Comparison of ENCODE assay signal across 10 cellular contexts in genomic region chr20:3340443-3340842, GRCh38.
DNase-seq lines count a peak whose midpoint lies in the region; ATAC-seq and TF ChIP-seq lines count a peak whose summit lies in the region.
"Had no signal": no experiment of that assay in that cellular context is flagged by ENCODE, and none has a peak within 500 bp of the region (broad histone marks: within the 10 kb centered on the region; RNA-seq: fewer than 3 reads in every experiment).

No MANE protein-coding gene starts in this region.

- ATAC-seq in lung (ENCODE audit: insufficient read depth, low FRiP score), result peak; percentile 27
- no peak for ATAC-seq in activated T-cell treated with anti-CD3 and anti-CD28 coated beads, Interleukin-2, amount 50 U/mL, for 4 hours
- ATAC-seq in GM19455 (IDR thresholded peaks at IDR 0.05; ENCODE audit: unreplicated experiment), result no peak
- ATAC-seq: stimulated activated effector memory CD8-positive, alpha-beta T cell treated with anti-CD3 and anti-CD28 coated beads, Interleukin-12 subunit alpha, Interleukin-12 subunit beta, amount 100 ng/mL, for 72 hours had no signal

- DNase-seq in NCI-H446 treated with DMSO at 0.1 percent for 48 hours (lab: John Stamatoyannopoulos, UW), result peak; percentile 75
- peak; percentile 22 for DNase-seq in epidermal melanocyte (ENCODE audit: insufficient read length, low spot score)
- DNase-seq in lung (ENCODE audit: low spot score), result peak; percentile 73
- peak; percentile 32 for DNase-seq in transverse colon
- no peak for DNase-seq in activated T-cell treated with anti-CD3 and anti-CD28 coated beads, Interleukin-2, amount 50 U/mL, for 4 hours
- no peak for DNase-seq in activated naive CD4-positive, alpha-beta T cell treated with anti-CD3 and anti-CD28 coated beads, Interleukin-2, amount 50 U/mL, for 16 hours
- DNase-seq: DMS153, NCI-H2171 treated with DMSO at 0.1 percent for 48 hours had no signal

- no peak for TF ChIP-seq EP300 in transverse colon (IDR thresholded peaks at IDR 0.05; ENCODE audit: low read depth)

- peak overlapping the region; percentile 4 to 80 for H3K27ac ChIP-seq in lung (ENCODE audit: low read depth in 1 of 2, low read length in 1 of 2)
- H3K27ac ChIP-seq in transverse colon, result no peak overlapping the region

- H3K9me3 Mint-ChIP-seq in activated T-cell treated with anti-CD3 and anti-CD28 coated beads, Interleukin-2, amount 50 U/mL, for 4 hours, result no peaks in the 10 kb centered on the region
- H3K9me3 Mint-ChIP-seq: stimulated activated effector memory CD8-positive, alpha-beta T cell treated with anti-CD3 and anti-CD28 coated beads, Interleukin-12 subunit alpha, Interleukin-12 subunit beta, amount 100 ng/mL, for 72 hours had no signal

- no peaks in the 10 kb centered on the region for H3K9me3 ChIP-seq in lung (ENCODE audit: control insufficient read depth in 2 of 2, insufficient read depth in 1 of 2, low read length in 1 of 2)
- no peaks in the 10 kb centered on the region for H3K9me3 ChIP-seq in transverse colon

- no peak for TF ChIP-seq POLR2A in transverse colon (IDR thresholded peaks at IDR 0.05)

- H3K36me3 ChIP-seq in lung (ENCODE audit: control insufficient read depth in 2 of 2, insufficient read depth in 2 of 2, low read length in 2 of 2) (peaks cover 4 to 9% of the 10 kb centered on the region in 2 donors), transverse colon (no peaks in the 10 kb centered on the region)

- H3K4me1 Mint-ChIP-seq in activated T-cell treated with anti-CD3 and anti-CD28 coated beads, Interleukin-2, amount 50 U/mL, for 4 hours (ENCODE audit: low read depth), result no peaks in the 10 kb centered on the region
- H3K4me1 Mint-ChIP-seq: stimulated activated effector memory CD8-positive, alpha-beta T cell treated with anti-CD3 and anti-CD28 coated beads, Interleukin-12 subunit alpha, Interleukin-12 subunit beta, amount 100 ng/mL, for 72 hours had no signal

- H3K27me3 ChIP-seq in lung (ENCODE audit: control insufficient read depth, insufficient read depth) (no peaks in the 10 kb centered on the region), transverse colon (peaks cover 4% of the 10 kb centered on the region)

- WGBS in lung, 2 donors, result 40 to 50% methylated on average over 9 of the region's 9 CpGs
- WGBS in transverse colon (ENCODE audit: low coverage in 1 of 2), 2 donors, result 67 to 71% methylated on average over 5 to 9 of the region's 9 CpGs

- intact Hi-C loops in transverse colon (cut with DNase I; ENCODE audit: low total_unique reads), result no loop called here

- TF ChIP-seq CTCF in lung (IDR thresholded peaks at IDR 0.05; ENCODE audit: control extremely low read depth, extremely low read depth) (no peak), transverse colon (IDR thresholded peaks at IDR 0.05) (no peak)

- peaks cover 0 to 8% of the 10 kb centered on the region in 2 donors for H3K4me1 ChIP-seq in lung (ENCODE audit: control insufficient read depth in 2 of 2, insufficient read depth in 2 of 2, low read length in 2 of 2)
- no peaks in the 10 kb centered on the region for H3K4me1 ChIP-seq in transverse colon

- in situ Hi-C loops in transverse colon (cut with MboI; ENCODE audit: low pct_ligation_motif_present in 1 of 4, low pct_unique_long_range_greater_than_20kb in 1 of 4, low sequenced_read_pairs in 3 of 4), result no loop called here

- no peak overlapping the region for H3K4me3 Mint-ChIP-seq in activated T-cell treated with anti-CD3 and anti-CD28 coated beads, Interleukin-2, amount 50 U/mL, for 4 hours
- H3K4me3 Mint-ChIP-seq: stimulated activated effector memory CD8-positive, alpha-beta T cell treated with anti-CD3 and anti-CD28 coated beads, Interleukin-12 subunit alpha, Interleukin-12 subunit beta, amount 100 ng/mL, for 72 hours had no signal

- H3K4me3 ChIP-seq in lung (no peak overlapping the region), transverse colon (no peak overlapping the region)

- H3K27me3 Mint-ChIP-seq in activated T-cell treated with anti-CD3 and anti-CD28 coated beads, Interleukin-2, amount 50 U/mL, for 4 hours (ENCODE audit: low read depth), result no peaks in the 10 kb centered on the region

- H3K36me3 Mint-ChIP-seq in activated T-cell treated with anti-CD3 and anti-CD28 coated beads, Interleukin-2, amount 50 U/mL, for 4 hours (ENCODE audit: insufficient read depth), result peaks cover 20% of the 10 kb centered on the region

Comparison
In these comparisons a context has a peak if more than half of its experiments do, and no peak if none do; other contexts are left out.
1. DNase-seq: peak in NCI-H446 treated with DMSO at 0.1 percent for 48 hours (single experiment), epidermal melanocyte (single experiment), lung (single experiment) and transverse colon (single experiment); none in activated T-cell treated with anti-CD3 and anti-CD28 coated beads, Interleukin-2, amount 50 U/mL, for 4 hours (single experiment) and activated naive CD4-positive, alpha-beta T cell treated with anti-CD3 and anti-CD28 coated beads, Interleukin-2, amount 50 U/mL, for 16 hours (single experiment).
2. H3K27ac ChIP-seq: peak in lung (2 of 2); none in transverse colon (0 of 4).